16 cellular contexts compared by ENCODE assay signal in the genomic region with DNA sequence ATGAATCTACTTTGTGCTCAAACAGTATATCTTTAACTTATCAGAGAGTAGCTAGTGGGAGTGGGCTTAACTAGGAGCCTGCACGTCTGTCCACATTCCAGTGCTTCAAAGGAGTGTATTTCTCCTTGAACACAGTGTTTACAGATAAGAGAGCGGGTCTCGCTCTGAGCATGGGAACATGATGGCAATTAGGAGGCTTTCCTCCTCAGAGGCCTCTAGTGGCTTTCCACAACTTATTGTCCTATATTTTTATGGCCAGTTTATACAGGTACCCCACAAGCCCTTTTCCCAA. TPM values are rescaled to one million over a fixed set of nuclear protein-coding genes. Genes with fewer than 3 reads are reported as not detected.
DNase-seq lines count a peak whose midpoint lies in the region; ATAC-seq, FAIRE-seq and TF ChIP-seq lines count a peak whose summit lies in the region.
"Not testable (repeated sequence)": the region's sequence is repeated elsewhere in the genome, so short reads cannot be mapped to it uniquely, and the experiment has no call there.
"Had no signal": no experiment of that assay in that cellular context is flagged by ENCODE, and none has a peak within 500 bp of the region (broad histone marks: within the 10 kb centered on the region; RNA-seq: fewer than 3 reads in every experiment).

No MANE protein-coding gene starts in this region.

- H3F3A ChIP-seq in PC-3 (ENCODE audit: low read length, unreplicated experiment) = not testable (repeated sequence)

- CTCF ChIA-PET in Calu3 (lab: Charles Lee); HepG2 (lab: Yijun Ruan, JAX; ENCODE audit: low intra/inter-chr PET ratio, low total read pairs): not testable (repeated sequence)
- CTCF ChIA-PET in PC-3 (lab: Charles Lee) = interaction anchor here (0.7 kb wide), 1 partner anchor 8 kb away, joined by 3 read pairs; no protein-coding TSS in a partner anchor

- DNase-seq in Calu3; PC-3; mesothelial cell of epicardium (ENCODE audit: low spot score in 2 of 2, unreplicated experiment in 2 of 2); progenitor cell of endocrine pancreas (ENCODE audit: low spot score, unreplicated experiment): not testable (repeated sequence)
- DNase-seq in amniotic epithelial cell (ENCODE audit: low read depth) (peak; percentile 12), HepG2 (ENCODE audit: low spot score) (peak; percentile 88), testis (peak; percentile 48)

- intact Hi-C loops in Calu3 (cut with micrococcal nuclease; ENCODE audit: unreplicated experiment); PC-3 (cut with micrococcal nuclease): not testable (repeated sequence)
- intact Hi-C loops in HepG2 (cut with micrococcal nuclease; ENCODE audit: unreplicated experiment) (loop anchor here (2.0 kb wide), 2 partner anchors 44 to 48 kb away; a partner anchor contains a TSS), testis (cut with DNase I; ENCODE audit: low total_unique reads) (loop anchor here (10.0 kb wide), 1 partner anchor 568 kb away; no protein-coding TSS in a partner anchor)

- peak overlapping the region; percentile 58 for H3K4me2 ChIP-seq in PC-3 (ENCODE audit: low read length)
- H3K4me2 ChIP-seq in HepG2 (ENCODE audit: low read depth, low read length) = peak overlapping the region; percentile 70

- H3K4me3 Mint-ChIP-seq in Calu3 (ENCODE audit: low read depth, unreplicated experiment) = peak overlapping the region; percentile 13
- H3K4me3 Mint-ChIP-seq in mesothelial cell of epicardium = not testable (repeated sequence)
- H3K4me3 Mint-ChIP-seq in progenitor cell of endocrine pancreas (ENCODE audit: low read depth) = peak overlapping the region; percentile 5

- H3K4me1 ChIP-seq in PC-3 (ENCODE audit: insufficient read depth, low read length) = peaks cover 29% of the 10 kb centered on the region
- peaks cover 83% of the 10 kb centered on the region for H3K4me1 ChIP-seq in HepG2 (ENCODE audit: insufficient read depth, low read length)
- H3K4me1 ChIP-seq in testis = peaks cover 28% of the 10 kb centered on the region

- not testable (repeated sequence) for H2AFZ ChIP-seq in PC-3 (ENCODE audit: low read length); HepG2 (ENCODE audit: low read length)

- H3K27me3 Mint-ChIP-seq in Calu3 (ENCODE audit: unreplicated experiment); mesothelial cell of epicardium (ENCODE audit: low read depth); progenitor cell of endocrine pancreas: not testable (repeated sequence)

- H3K9ac ChIP-seq in PC-3 (ENCODE audit: low read length) (peak overlapping the region; percentile 38; the same call in 1 of the 2 replicates), HepG2 (ENCODE audit: insufficient read depth, low read depth, low read length) (peak overlapping the region; percentile 80)

- TF ChIP-seq EP300 in HepG2 (IDR thresholded peaks at IDR 0.05; ENCODE audit: low read depth in 2 of 2, low read length in 2 of 2) (peak in 1 of 2 experiments; percentile 84; a peak in 2 of 4 replicates), HepG2 (CRISPR knock-in tag; IDR thresholded peaks at IDR 0.05; ENCODE audit: borderline replicate concordance) (peak; percentile 62; the same call in 1 of the 2 replicates)

- not testable (repeated sequence) for TF ChIP-seq CTCF in Calu3 (IDR thresholded peaks at IDR 0.05; ENCODE audit: unreplicated experiment); PC-3 (conservative IDR thresholded peaks at IDR 0.05; ENCODE audit: low read depth, low read length); HepG2 (CRISPR knock-in tag; IDR thresholded peaks at IDR 0.05); mesothelial cell of epicardium (IDR thresholded peaks at IDR 0.05; ENCODE audit: unreplicated experiment); progenitor cell of endocrine pancreas (IDR thresholded peaks at IDR 0.05; ENCODE audit: unreplicated experiment); testis (IDR thresholded peaks at IDR 0.05)

- H3K9me3 Mint-ChIP-seq in Calu3 (ENCODE audit: low read depth, unreplicated experiment) = not testable (repeated sequence)
- H3K9me3 Mint-ChIP-seq in mesothelial cell of epicardium = peaks cover 31% of the 10 kb centered on the region
- peaks cover 25% of the 10 kb centered on the region for H3K9me3 Mint-ChIP-seq in progenitor cell of endocrine pancreas (ENCODE audit: low read depth)

- H3K4me3 ChIP-seq in PC-3 (ENCODE audit: low read length) (peak overlapping the region; percentile 31; the same call in 1 of the 2 replicates), HepG2 (replicated peaks in 1 of 3; ENCODE audit: insufficient read depth in 1 of 3, low read depth in 2 of 3, low read length in 3 of 3) (peak overlapping the region in 2 of 3 experiments; percentile 17 to 27; a peak in 3 of 6 replicates)
- H3K4me3 ChIP-seq in testis = not testable (repeated sequence)

- in situ Hi-C loops in HepG2 (cut with HindIII; ENCODE audit: extremely low pct_ligation_motif_present, low pct_unique_long_range_greater_than_20kb) = loop anchor here (5.0 kb wide), 1 partner anchor 550 kb away; no protein-coding TSS in a partner anchor

- H3K27me3 ChIP-seq in PC-3 (ENCODE audit: low read length); HepG2 (ENCODE audit: control insufficient read depth in 1 of 2, insufficient read depth in 2 of 2, low read length in 2 of 2); testis: not testable (repeated sequence)

- H3K36me3 Mint-ChIP-seq in Calu3 (ENCODE audit: insufficient read depth, unreplicated experiment); mesothelial cell of epicardium; progenitor cell of endocrine pancreas (ENCODE audit: insufficient read depth): not testable (repeated sequence)

- WGBS in HepG2 (ENCODE audit: low lambda C conversion rate) = 0% methylated on average over 3 of the region's 3 CpGs
- WGBS in testis, 2 donors = 52 to 56% methylated on average over 3 of the region's 3 CpGs

- H3K27ac Mint-ChIP-seq in Calu3 (ENCODE audit: unreplicated experiment) (peak overlapping the region; percentile 92), mesothelial cell of epicardium (peak overlapping the region; percentile 88), progenitor cell of endocrine pancreas (peak overlapping the region; percentile 96)

- TF ChIP-seq POLR2A in HepG2 (IDR thresholded peaks at IDR 0.05; ENCODE audit: insufficient read depth in 1 of 2, low read depth in 2 of 2, low read length in 2 of 2); testis (IDR thresholded peaks at IDR 0.05): not testable (repeated sequence)

- not testable (repeated sequence) for H3K9me3 ChIP-seq in PC-3 (ENCODE audit: low read length); testis
- peaks cover 28% of the 10 kb centered on the region for H3K9me3 ChIP-seq in HepG2 (ENCODE audit: low read length)

- not testable (repeated sequence) for BruUV-seq in Calu3 (replicated peaks; lab: Mats Ljungman, UMichigan); PC-3 (replicated peaks; lab: Mats Ljungman, UMichigan); HepG2 (replicated peaks; lab: Mats Ljungman, UMichigan)

- H3K4me1 Mint-ChIP-seq in Calu3 (ENCODE audit: low read depth, unreplicated experiment) = peaks cover 43% of the 10 kb centered on the region
- H3K4me1 Mint-ChIP-seq in mesothelial cell of epicardium = peaks cover 34% of the 10 kb centered on the region
- peaks cover 23% of the 10 kb centered on the region for H3K4me1 Mint-ChIP-seq in progenitor cell of endocrine pancreas (ENCODE audit: low read depth)

- H3K27ac ChIP-seq in PC-3 (ENCODE audit: low read length) (peak overlapping the region; percentile 95), HepG2 (ENCODE audit: extremely low read length, insufficient read depth, low read length) (peak overlapping the region; percentile 94), testis (peak overlapping the region in 1 of 2 donors; percentile 50)

- FAIRE-seq in HepG2 (lab: Jason Lieb, UNC) = not testable (repeated sequence)

- ATAC-seq in PC-3 = not testable (repeated sequence)
- ATAC-seq in HepG2 = peak; percentile 10

- not testable (repeated sequence) for H4K20me1 ChIP-seq in PC-3 (ENCODE audit: low read length); HepG2 (ENCODE audit: insufficient read depth, low read length)

- POLR2A ChIA-PET in PC-3 (lab: Charles Lee; ENCODE audit: unreplicated experiment) = not testable (repeated sequence)
- POLR2A ChIA-PET in HepG2 (lab: Yijun Ruan, JAX) = interaction anchor here (1.3 to 2.7 kb wide), 7 partner anchors 9 to 625 kb away, joined by 3 to 14 read pairs (median 4); a partner anchor contains a TSS

- not testable (repeated sequence) for H3K9me2 ChIP-seq in PC-3 (replicated peaks; ENCODE audit: low read length)

- H3K36me3 ChIP-seq in PC-3 (ENCODE audit: low read depth, low read length); HepG2 (replicated peaks in 1 of 2; ENCODE audit: control insufficient read depth in 1 of 2, insufficient read depth in 2 of 2, low read length in 2 of 2); testis (ENCODE audit: low read depth, missing control alignments): not testable (repeated sequence)

- not testable (repeated sequence) for H3K79me2 ChIP-seq in PC-3 (ENCODE audit: low read length); HepG2 (ENCODE audit: insufficient read depth, low read length)

- TF ChIP-seq RAD21 in HepG2 (CRISPR knock-in tag; IDR thresholded peaks at IDR 0.05) = not testable (repeated sequence)

RNA-seq across cellular contexts. Expression of a gene that starts 3.7 kb away (rescaled TPM):
- total RNA-seq in Calu3 (2022) (not detected in 2 replicates), PC-3 (2014; rRNA removed) (not detected in 2 replicates), HepG2 (2016; rRNA removed; fragmentation: Illumina TruSeq; extraction: Trizol) (not detected in 2 replicates), mesothelial cell of epicardium (not detected in 3 replicates), progenitor cell of endocrine pancreas (not detected in 2 replicates), testis (not detected)
- not detected in 2 replicates for total RNA-seq in HepG2 (2016; cell fraction: cytosol; rRNA removed; fragmentation: Illumina TruSeq; extraction: Trizol; ENCODE audit: low read depth)
- total RNA-seq in HepG2 (2016; cell fraction: insoluble cytoplasmic fraction; rRNA removed; fragmentation: Illumina TruSeq; extraction: Trizol) = not detected in 2 replicates
- not detected in 2 replicates for total RNA-seq in HepG2 (2016; cell fraction: membrane; rRNA removed; fragmentation: Illumina TruSeq; extraction: Trizol)
- total RNA-seq in HepG2 (2016; cell fraction: nucleus; rRNA removed; fragmentation: Illumina TruSeq; extraction: Trizol) = not detected in 2 replicates
- polyA plus RNA-seq in HepG2 (2011; rRNA removed) (not detected in 2 replicates), testis (ENCODE audit: insufficient read depth, low read depth, low replicate concordance) (not detected)
- not detected in 2 replicates for polyA plus RNA-seq in HepG2 (2011; cell fraction: cytosol; rRNA removed)
- polyA plus RNA-seq in HepG2 (2011; cell fraction: nucleus; rRNA removed) = 0.50 TPM in 1 of 2 replicates, not detected in the other
- polyA plus RNA-seq in HepG2 (2012) = not detected in 2 replicates
- not detected in 2 replicates for polyA plus RNA-seq in HepG2 (2016; cell fraction: cytosol; fragmentation: Illumina TruSeq; extraction: Trizol; ENCODE audit: low read depth)
- polyA plus RNA-seq in HepG2 (2016; cell fraction: insoluble cytoplasmic fraction; fragmentation: Illumina TruSeq; extraction: Trizol; ENCODE audit: low read depth) = not detected in 2 replicates
- polyA plus RNA-seq in HepG2 (2016; cell fraction: membrane; fragmentation: Illumina TruSeq; extraction: Trizol; ENCODE audit: low read depth) = not detected in 2 replicates
- polyA plus RNA-seq in HepG2 (2016; cell fraction: nucleus; fragmentation: Illumina TruSeq; extraction: Trizol; ENCODE audit: insufficient read depth, low read depth) = not detected in 2 replicates
- not detected in 2 replicates for polyA minus RNA-seq in HepG2 (2011; rRNA and poly(A)+ RNA removed; ENCODE audit: low replicate concordance)
- not detected in 2 replicates for polyA minus RNA-seq in HepG2 (2011; cell fraction: cytosol; rRNA and poly(A)+ RNA removed)
- polyA minus RNA-seq in HepG2 (2011; cell fraction: nucleus; rRNA and poly(A)+ RNA removed) = not detected in 2 replicates
- total RNA-seq: A673; CD4-positive, alpha-beta memory T cell; CD4-positive, CD25-positive, alpha-beta regulatory T cell; CD8-positive, alpha-beta memory T cell; Daoy; G401; GM12878 had no signal
- polyA plus RNA-seq: AG04450; CD14-positive monocyte; CD4-positive, alpha-beta memory T cell; CD4-positive, CD25-positive, alpha-beta regulatory T cell; CD8-positive, alpha-beta memory T cell; GM12878 had no signal

RNA-seq across cellular contexts. Expression of a gene that starts 44.9 kb away (rescaled TPM):
- total RNA-seq in Calu3 (2022) (7.4 and 14.7 TPM in 2 replicates), PC-3 (2014; rRNA removed) (9.7 and 9.9 TPM in 2 replicates), HepG2 (2016; rRNA removed; fragmentation: Illumina TruSeq; extraction: Trizol) (5.2 and 7.5 TPM in 2 replicates), mesothelial cell of epicardium (18.9 to 23.6 TPM (median 22.3 TPM) in 3 replicates), progenitor cell of endocrine pancreas (19.0 and 19.9 TPM in 2 replicates), testis (10 to 100 TPM; 29.7 to 37.6 TPM)
- total RNA-seq in HepG2 (2016; cell fraction: cytosol; rRNA removed; fragmentation: Illumina TruSeq; extraction: Trizol; ENCODE audit: low read depth) = 4.1 and 7.5 TPM in 2 replicates
- 5.4 and 7.4 TPM in 2 replicates for total RNA-seq in HepG2 (2016; cell fraction: insoluble cytoplasmic fraction; rRNA removed; fragmentation: Illumina TruSeq; extraction: Trizol)
- total RNA-seq in HepG2 (2016; cell fraction: membrane; rRNA removed; fragmentation: Illumina TruSeq; extraction: Trizol) = 2.6 and 3.0 TPM in 2 replicates
- 13.6 and 19.6 TPM in 2 replicates for total RNA-seq in HepG2 (2016; cell fraction: nucleus; rRNA removed; fragmentation: Illumina TruSeq; extraction: Trizol)
- polyA plus RNA-seq in HepG2 (2011; rRNA removed) (5.2 and 5.6 TPM in 2 replicates), testis (ENCODE audit: insufficient read depth, low read depth, low replicate concordance) (22.8 TPM)
- polyA plus RNA-seq in HepG2 (2011; cell fraction: cytosol; rRNA removed) = 1.9 and 2.3 TPM in 2 replicates
- polyA plus RNA-seq in HepG2 (2011; cell fraction: nucleus; rRNA removed) = 9.3 and 11.5 TPM in 2 replicates
- polyA plus RNA-seq in HepG2 (2012) = 3.5 and 4.2 TPM in 2 replicates
- polyA plus RNA-seq in HepG2 (2016; cell fraction: cytosol; fragmentation: Illumina TruSeq; extraction: Trizol; ENCODE audit: low read depth) = 0.17 and 0.50 TPM in 2 replicates
- polyA plus RNA-seq in HepG2 (2016; cell fraction: insoluble cytoplasmic fraction; fragmentation: Illumina TruSeq; extraction: Trizol; ENCODE audit: low read depth) = 3.4 and 3.5 TPM in 2 replicates
- 0.48 and 0.61 TPM in 2 replicates for polyA plus RNA-seq in HepG2 (2016; cell fraction: membrane; fragmentation: Illumina TruSeq; extraction: Trizol; ENCODE audit: low read depth)
- 23.6 and 27.3 TPM in 2 replicates for polyA plus RNA-seq in HepG2 (2016; cell fraction: nucleus; fragmentation: Illumina TruSeq; extraction: Trizol; ENCODE audit: insufficient read depth, low read depth)
- polyA minus RNA-seq in HepG2 (2011; rRNA and poly(A)+ RNA removed; ENCODE audit: low replicate concordance) = 6.5 and 7.6 TPM in 2 replicates
- 2.0 and 3.2 TPM in 2 replicates for polyA minus RNA-seq in HepG2 (2011; cell fraction: cytosol; rRNA and poly(A)+ RNA removed)
- 13.1 and 14.4 TPM in 2 replicates for polyA minus RNA-seq in HepG2 (2011; cell fraction: nucleus; rRNA and poly(A)+ RNA removed)

RNA-seq across cellular contexts. Expression of a gene that starts 52.3 kb away (rescaled TPM):
- total RNA-seq in Calu3 (2022) (not detected in 2 replicates), PC-3 (2014; rRNA removed) (not detected in 2 replicates), HepG2 (2016; rRNA removed; fragmentation: Illumina TruSeq; extraction: Trizol) (0.35 and 0.77 TPM in 2 replicates), mesothelial cell of epicardium (3.7 to 5.0 TPM (median 4.1 TPM) in 3 replicates), progenitor cell of endocrine pancreas (2.0 and 2.4 TPM in 2 replicates), testis (1 to 10 TPM; 7.1 to 8.3 TPM)
- 0.62 and 0.81 TPM in 2 replicates for total RNA-seq in HepG2 (2016; cell fraction: cytosol; rRNA removed; fragmentation: Illumina TruSeq; extraction: Trizol; ENCODE audit: low read depth)
- 0.50 and 0.54 TPM in 2 replicates for total RNA-seq in HepG2 (2016; cell fraction: insoluble cytoplasmic fraction; rRNA removed; fragmentation: Illumina TruSeq; extraction: Trizol)
- total RNA-seq in HepG2 (2016; cell fraction: membrane; rRNA removed; fragmentation: Illumina TruSeq; extraction: Trizol) = 0.62 TPM in 2 replicates
- 0.87 and 1.2 TPM in 2 replicates for total RNA-seq in HepG2 (2016; cell fraction: nucleus; rRNA removed; fragmentation: Illumina TruSeq; extraction: Trizol)
- polyA plus RNA-seq in HepG2 (2011; rRNA removed) (15.2 and 30.3 TPM in 2 replicates), testis (ENCODE audit: insufficient read depth, low read depth, low replicate concordance) (60.8 TPM)
- 29.8 and 39.3 TPM in 2 replicates for polyA plus RNA-seq in HepG2 (2011; cell fraction: cytosol; rRNA removed)
- polyA plus RNA-seq in HepG2 (2011; cell fraction: nucleus; rRNA removed) = 6.5 and 8.5 TPM in 2 replicates
- polyA plus RNA-seq in HepG2 (2012) = 1.8 and 14.7 TPM in 2 replicates
- 2.7 and 4.0 TPM in 2 replicates for polyA plus RNA-seq in HepG2 (2016; cell fraction: cytosol; fragmentation: Illumina TruSeq; extraction: Trizol; ENCODE audit: low read depth)
- polyA plus RNA-seq in HepG2 (2016; cell fraction: insoluble cytoplasmic fraction; fragmentation: Illumina TruSeq; extraction: Trizol; ENCODE audit: low read depth) = 3.4 and 6.1 TPM in 2 replicates
- 3.0 and 3.6 TPM in 2 replicates for polyA plus RNA-seq in HepG2 (2016; cell fraction: membrane; fragmentation: Illumina TruSeq; extraction: Trizol; ENCODE audit: low read depth)
- polyA plus RNA-seq in HepG2 (2016; cell fraction: nucleus; fragmentation: Illumina TruSeq; extraction: Trizol; ENCODE audit: insufficient read depth, low read depth) = 8.8 and 12.2 TPM in 2 replicates
- polyA minus RNA-seq in HepG2 (2011; rRNA and poly(A)+ RNA removed; ENCODE audit: low replicate concordance) = 15.0 TPM in 1 of 2 replicates, not detected in the other
- 11.4 and 11.5 TPM in 2 replicates for polyA minus RNA-seq in HepG2 (2011; cell fraction: cytosol; rRNA and poly(A)+ RNA removed)
- polyA minus RNA-seq in HepG2 (2011; cell fraction: nucleus; rRNA and poly(A)+ RNA removed) = 3.3 and 4.6 TPM in 2 replicates
- total RNA-seq: A673; CD4-positive, alpha-beta memory T cell; CD4-positive, CD25-positive, alpha-beta regulatory T cell; CD8-positive, alpha-beta memory T cell; Daoy; G401 had no signal
- polyA plus RNA-seq: AG04450; CD14-positive monocyte; CD4-positive, alpha-beta memory T cell; CD4-positive, CD25-positive, alpha-beta regulatory T cell; CD8-positive, alpha-beta memory T cell; GM12878 had no signal
